In the genomic region with DNA sequence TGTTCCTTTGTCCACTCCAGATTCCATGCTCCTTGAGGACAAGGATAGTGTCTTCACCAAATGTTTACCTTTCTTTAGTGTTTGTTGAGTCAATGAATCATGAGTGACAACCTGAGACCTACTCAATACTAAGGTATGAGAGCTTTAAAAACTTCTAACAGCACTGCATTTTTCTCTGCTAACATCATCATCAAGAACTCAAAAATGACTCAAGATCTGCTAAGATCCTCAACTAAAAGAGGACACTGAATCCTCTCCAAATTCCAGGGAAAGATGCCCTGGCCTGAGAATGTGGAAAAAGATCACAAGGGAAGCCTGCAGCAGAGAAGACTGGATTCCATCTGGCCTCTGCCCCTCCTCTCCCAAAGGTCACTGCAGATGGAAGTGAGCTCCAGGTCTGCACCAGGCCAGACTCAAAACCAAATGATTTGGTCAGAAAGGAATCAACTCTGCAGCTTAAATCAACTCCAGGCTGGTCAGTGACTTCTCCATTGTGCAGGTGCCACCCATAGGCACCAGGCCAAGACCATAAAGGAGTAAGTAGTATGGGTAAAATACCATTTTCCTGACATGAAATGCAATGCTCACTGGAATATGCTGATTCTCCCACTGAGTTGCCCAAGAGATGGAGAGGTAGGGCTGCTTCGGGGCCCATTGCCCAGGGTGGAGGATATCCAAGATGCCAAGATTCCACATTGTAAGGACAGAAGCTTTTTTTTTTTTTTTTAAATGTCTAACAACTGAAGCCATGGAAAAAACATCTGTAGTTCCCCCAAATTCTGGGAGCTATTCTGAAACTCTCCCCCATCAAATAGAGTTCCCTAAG, we compare ENCODE assay signal across 1 cellular context.
TF ChIP-seq lines count a peak whose summit lies in the region.

No MANE protein-coding gene starts in this region.

TF ChIP-seq in SK-N-SH, 30 proteins besides CTCF, POLR2A, EP300 and RAD21 (continued from another document):
- TF ChIP-seq SMC3 (IDR thresholded peaks at IDR 0.05; ENCODE audit: low read depth, low read length) (no peak), ELF1 (IDR thresholded peaks at IDR 0.05) (no peak), JUND (IDR thresholded peaks at IDR 0.05) (peak; percentile 83)
